8 cellular contexts compared by ENCODE assay signal in the genomic region with DNA sequence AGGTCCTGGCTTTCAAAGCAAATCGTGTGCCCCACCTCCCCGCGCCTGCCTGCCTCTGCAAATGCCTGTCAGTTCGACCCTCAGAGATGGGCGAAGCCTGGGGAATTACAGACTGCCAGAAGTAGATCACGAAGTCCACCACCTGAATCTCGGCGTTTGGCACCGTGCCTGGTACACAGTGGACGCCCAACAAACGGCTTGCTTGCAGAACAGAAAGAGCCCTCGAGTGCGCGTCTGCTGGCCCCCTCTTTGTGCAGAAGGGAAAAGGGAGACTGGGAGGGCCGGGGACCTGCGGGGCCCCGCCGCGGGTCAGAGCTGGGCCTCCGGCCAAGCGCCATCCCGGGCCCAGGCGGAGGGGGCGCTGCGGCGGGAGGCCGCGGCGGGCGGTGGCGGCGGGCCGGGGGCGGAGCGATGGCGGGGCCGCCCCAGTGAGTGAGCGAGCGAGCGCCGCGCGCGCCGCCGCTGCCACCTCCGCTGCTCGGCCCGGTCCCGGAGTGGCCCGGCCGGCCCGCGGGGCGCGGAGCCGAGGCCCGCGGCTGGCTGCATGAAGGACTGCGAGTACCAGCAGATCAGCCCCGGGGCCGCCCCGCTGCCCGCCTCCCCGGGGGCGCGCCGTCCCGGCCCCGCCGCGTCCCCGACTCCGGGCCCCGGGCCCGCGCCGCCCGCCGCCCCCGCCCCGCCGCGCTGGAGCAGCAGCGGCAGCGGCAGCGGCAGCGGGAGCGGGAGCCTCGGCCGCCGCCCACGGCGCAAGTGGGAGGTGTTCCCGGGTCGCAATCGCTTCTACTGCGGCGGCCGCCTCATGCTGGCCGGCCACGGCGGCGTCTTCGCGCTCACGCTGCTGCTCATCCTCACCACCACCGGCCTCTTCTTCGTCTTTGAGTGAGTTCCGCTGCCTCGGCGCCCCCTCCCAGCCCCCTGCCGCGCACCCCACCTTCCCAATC. TPM values are rescaled to one million over a fixed set of nuclear protein-coding genes. Genes with fewer than 3 reads are reported as not detected.
DNase-seq lines count a peak whose midpoint lies in the region; ATAC-seq and TF ChIP-seq lines count a peak whose summit lies in the region.

A gene with protein sequence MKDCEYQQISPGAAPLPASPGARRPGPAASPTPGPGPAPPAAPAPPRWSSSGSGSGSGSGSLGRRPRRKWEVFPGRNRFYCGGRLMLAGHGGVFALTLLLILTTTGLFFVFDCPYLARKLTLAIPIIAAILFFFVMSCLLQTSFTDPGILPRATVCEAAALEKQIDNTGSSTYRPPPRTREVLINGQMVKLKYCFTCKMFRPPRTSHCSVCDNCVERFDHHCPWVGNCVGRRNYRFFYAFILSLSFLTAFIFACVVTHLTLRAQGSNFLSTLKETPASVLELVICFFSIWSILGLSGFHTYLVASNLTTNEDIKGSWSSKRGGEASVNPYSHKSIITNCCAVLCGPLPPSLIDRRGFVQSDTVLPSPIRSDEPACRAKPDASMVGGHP (plus strand): TSS at position 428 of the 941 bp plus-strand sequence. CDS start 117 bp downstream, at position 545.

- H3K27me3 Mint-ChIP-seq in activated naive CD8-positive, alpha-beta T cell treated with anti-CD3 and anti-CD28 coated beads, Interleukin-2, amount 10 ng/mL, durations not matched to agents 7 days and 5 days = no peaks in the 10 kb centered on the region

- no peak for TF ChIP-seq EP300 in Ishikawa (IDR thresholded peaks at IDR 0.05; ENCODE audit: borderline replicate concordance)

- no peaks in the 10 kb centered on the region for H3K36me3 ChIP-seq in cardiac muscle cell
- H3K36me3 ChIP-seq in parathyroid adenoma (ENCODE audit: control insufficient read depth, insufficient read depth, low read length) = no peaks in the 10 kb centered on the region
- H3K36me3 ChIP-seq in upper lobe of right lung = no peaks in the 10 kb centered on the region

- ATAC-seq in GM21390 (IDR thresholded peaks at IDR 0.05; ENCODE audit: unreplicated experiment) (peak; percentile 77), upper lobe of right lung (peak; percentile 94)
- peak; percentile 85 for ATAC-seq in activated naive CD8-positive, alpha-beta T cell treated with anti-CD3 and anti-CD28 coated beads, Interleukin-2, amount 10 ng/mL, durations not matched to agents 7 days and 5 days (ENCODE audit: low read depth)

- H3K27me3 ChIP-seq in cardiac muscle cell (no peaks in the 10 kb centered on the region), parathyroid adenoma (ENCODE audit: control insufficient read depth, insufficient read depth, low read length) (no peaks in the 10 kb centered on the region), upper lobe of right lung (no peaks in the 10 kb centered on the region)

- no peak for TF ChIP-seq RAD21 in Ishikawa (IDR thresholded peaks at IDR 0.05; ENCODE audit: low read depth)

- POLR2A ChIA-PET in activated naive CD8-positive, alpha-beta T cell treated with anti-CD3 and anti-CD28 coated beads, Interleukin-2, amount 10 ng/mL, durations not matched to agents 7 days and 5 days (lab: Charles Lee) = interaction anchor here (0.8 to 1.7 kb wide), 5 partner anchors 18 to 134 kb away, joined by 3 to 8 read pairs (median 3); no protein-coding TSS in a partner anchor

- H3K9me3 Mint-ChIP-seq in activated naive CD8-positive, alpha-beta T cell treated with anti-CD3 and anti-CD28 coated beads, Interleukin-2, amount 10 ng/mL, durations not matched to agents 7 days and 5 days = no peaks in the 10 kb centered on the region

- peak within 1 kb of the TSS; percentile 95 for H3K4me3 ChIP-seq in cardiac muscle cell
- H3K4me3 ChIP-seq in parathyroid adenoma (ENCODE audit: low read depth, low read length) = peak within 1 kb of the TSS; percentile 52
- peak within 1 kb of the TSS; percentile 67 for H3K4me3 ChIP-seq in upper lobe of right lung

- H3K27ac ChIP-seq in cardiac muscle cell = peak within 1 kb of the TSS; percentile 55
- H3K27ac ChIP-seq in parathyroid adenoma = peak within 1 kb of the TSS; percentile 51
- peak within 1 kb of the TSS; percentile 83 for H3K27ac ChIP-seq in upper lobe of right lung

- peaks cover 49% of the 10 kb centered on the region for H3K4me1 Mint-ChIP-seq in activated naive CD8-positive, alpha-beta T cell treated with anti-CD3 and anti-CD28 coated beads, Interleukin-2, amount 10 ng/mL, durations not matched to agents 7 days and 5 days

- H3K79me2 ChIP-seq in parathyroid adenoma = no peaks in the 10 kb centered on the region

- H3K36me3 Mint-ChIP-seq in activated naive CD8-positive, alpha-beta T cell treated with anti-CD3 and anti-CD28 coated beads, Interleukin-2, amount 10 ng/mL, durations not matched to agents 7 days and 5 days = peaks cover 19% of the 10 kb centered on the region

- H3K4me2 ChIP-seq in parathyroid adenoma (ENCODE audit: low read length) = peak within 1 kb of the TSS; percentile 75

- peak within 1 kb of the TSS; percentile 97 for H2AFZ ChIP-seq in parathyroid adenoma

- H3K9ac ChIP-seq in parathyroid adenoma = peak within 1 kb of the TSS; percentile 11

- DNase-seq in DMS153 treated with DMSO at 0.1 percent for 48 hours (lab: John Stamatoyannopoulos, UW; ENCODE audit: unreplicated experiment) = peak; percentile 33
- DNase-seq in SKM-1 (lab: John Stamatoyannopoulos, UW; ENCODE audit: unreplicated experiment) = peak; percentile 21
- peak; percentile 92 for DNase-seq in activated naive CD8-positive, alpha-beta T cell treated with anti-CD3 and anti-CD28 coated beads, Interleukin-2, amount 10 ng/mL, durations not matched to agents 7 days and 5 days
- DNase-seq in cardiac muscle cell (ENCODE audit: low read depth in 1 of 2, low spot score in 1 of 2) = peak; percentile 62 to 85
- DNase-seq in upper lobe of right lung = peak; percentile 90

- peak within 1 kb of the TSS; percentile 97 for H3K27ac Mint-ChIP-seq in activated naive CD8-positive, alpha-beta T cell treated with anti-CD3 and anti-CD28 coated beads, Interleukin-2, amount 10 ng/mL, durations not matched to agents 7 days and 5 days

- peak within 1 kb of the TSS; percentile 98 for H3K4me3 Mint-ChIP-seq in activated naive CD8-positive, alpha-beta T cell treated with anti-CD3 and anti-CD28 coated beads, Interleukin-2, amount 10 ng/mL, durations not matched to agents 7 days and 5 days

- no peaks in the 10 kb centered on the region for H3K9me3 ChIP-seq in cardiac muscle cell (ENCODE audit: low read depth)
- H3K9me3 ChIP-seq in parathyroid adenoma (ENCODE audit: control insufficient read depth, low read length) = no peaks in the 10 kb centered on the region
- H3K9me3 ChIP-seq in upper lobe of right lung = no peaks in the 10 kb centered on the region

- intact Hi-C loops in upper lobe of right lung (cut with DNase I) = no loop called here

- peak; percentile 38 for TF ChIP-seq CTCF in cardiac muscle cell (IDR thresholded peaks at IDR 0.05; ENCODE audit: low read depth, low read length)
- TF ChIP-seq CTCF in parathyroid adenoma (IDR thresholded peaks at IDR 0.05) = peak; percentile 24
- TF ChIP-seq CTCF in upper lobe of right lung (IDR thresholded peaks at IDR 0.05) = peak; percentile 36

- H3K4me1 ChIP-seq in cardiac muscle cell (ENCODE audit: low read depth) (peaks cover 22% of the 10 kb centered on the region), parathyroid adenoma (peaks cover 3% of the 10 kb centered on the region), upper lobe of right lung (peaks cover 40% of the 10 kb centered on the region)

TF ChIP-seq in Ishikawa, 13 proteins besides CTCF, POLR2A, EP300 and RAD21:
- TF ChIP-seq EGR1 (IDR thresholded peaks at IDR 0.05) (0 out of 2 replicates have a peak, but pooled peaks have one; percentile 15), TEAD4 (IDR thresholded peaks at IDR 0.05) (no peak), ZBTB7A (IDR thresholded peaks at IDR 0.05; ENCODE audit: low read depth) (peak; percentile 52), CREB1 (IDR thresholded peaks at IDR 0.05; ENCODE audit: low read depth) (no peak), NFIC (IDR thresholded peaks at IDR 0.05) (peak; percentile 84), TCF12 (IDR thresholded peaks at IDR 0.05; ENCODE audit: low read depth) (peak; percentile 19; the same call in 1 of the 2 replicates), YY1 (IDR thresholded peaks at IDR 0.05; ENCODE audit: low read depth) (no peak)
- TF ChIP-seq, protein P1, sequence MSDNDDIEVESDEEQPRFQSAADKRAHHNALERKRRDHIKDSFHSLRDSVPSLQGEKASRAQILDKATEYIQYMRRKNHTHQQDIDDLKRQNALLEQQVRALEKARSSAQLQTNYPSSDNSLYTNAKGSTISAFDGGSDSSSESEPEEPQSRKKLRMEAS (IDR thresholded peaks at IDR 0.05) = no peak; the same call in none of the 2 replicates
- TF ChIP-seq, protein P2, sequence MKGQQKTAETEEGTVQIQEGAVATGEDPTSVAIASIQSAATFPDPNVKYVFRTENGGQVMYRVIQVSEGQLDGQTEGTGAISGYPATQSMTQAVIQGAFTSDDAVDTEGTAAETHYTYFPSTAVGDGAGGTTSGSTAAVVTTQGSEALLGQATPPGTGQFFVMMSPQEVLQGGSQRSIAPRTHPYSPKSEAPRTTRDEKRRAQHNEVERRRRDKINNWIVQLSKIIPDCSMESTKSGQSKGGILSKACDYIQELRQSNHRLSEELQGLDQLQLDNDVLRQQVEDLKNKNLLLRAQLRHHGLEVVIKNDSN (IDR thresholded peaks at IDR 0.05) = no peak

RNA-seq across cellular contexts. Expression of the gene that starts here (rescaled TPM):
- 10 to 100 TPM; 52.9 TPM for total RNA-seq in activated naive CD8-positive, alpha-beta T cell treated with anti-CD3 and anti-CD28 coated beads, Interleukin-2, amount 10 ng/mL, durations not matched to agents 7 days and 5 days
- 16.2 and 16.6 TPM in 2 replicates for total RNA-seq in cardiac muscle cell
- polyA plus RNA-seq in cardiac muscle cell = 16.1 and 16.6 TPM in 2 replicates
- 26.2 TPM for total RNA-seq in upper lobe of right lung

Comparison
In these comparisons a context has a peak if more than half of its experiments do, and no peak if none do; other contexts are left out.
1. Peak in every context shown above with its lines: DNase-seq, ATAC-seq, H3K4me3 ChIP-seq and H3K27ac ChIP-seq.
2. DNase-seq: peak in every context shown above with its lines; median percentile 92 in activated naive CD8-positive, alpha-beta T cell treated with anti-CD3 and anti-CD28 coated beads, Interleukin-2, amount 10 ng/mL, durations not matched to agents 7 days and 5 days; 90 in upper lobe of right lung; 74 in cardiac muscle cell; 33 in DMS153 treated with DMSO at 0.1 percent for 48 hours; 21 in SKM-1.